Comparison of ENCODE assay signal across 15 cellular contexts in the genomic region with DNA sequence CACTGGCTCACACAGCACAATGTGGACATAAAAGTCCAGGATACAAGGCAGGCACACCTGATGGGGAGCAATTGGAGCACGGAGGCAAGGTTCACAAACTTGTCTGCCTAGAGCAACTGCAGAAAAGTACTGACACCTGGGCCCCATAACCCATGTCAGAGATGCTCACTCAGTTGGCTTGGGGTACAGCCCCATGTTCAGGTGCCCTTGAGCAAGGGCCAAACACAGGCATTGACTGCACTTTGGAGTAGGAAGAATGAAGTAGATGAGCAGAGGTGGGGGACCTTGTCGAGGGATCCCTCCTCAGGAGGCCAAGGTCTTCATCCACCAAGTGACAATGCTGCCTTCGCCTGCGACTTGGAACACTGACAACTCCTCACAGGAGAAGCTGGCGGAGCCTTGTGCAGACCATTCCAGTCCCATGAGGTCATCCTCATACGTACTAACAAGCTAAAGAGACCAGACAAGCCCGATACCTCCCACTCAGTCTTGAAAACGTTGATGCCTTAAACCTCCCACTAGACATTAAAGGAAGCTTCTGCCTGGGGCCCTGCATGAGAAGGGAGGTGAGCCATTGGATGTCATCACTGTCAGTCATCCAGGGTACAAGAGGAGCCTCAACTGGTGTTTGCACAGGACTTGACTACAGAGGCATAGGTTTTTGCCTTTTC. TPM values are rescaled to one million over a fixed set of nuclear protein-coding genes. Genes with fewer than 3 reads are reported as not detected.
A peak's percentile ranks its signal among the peaks of the same experiment; 100 is the strongest.
DNase-seq lines count a peak whose midpoint lies in the region; ATAC-seq, FAIRE-seq and TF ChIP-seq lines count a peak whose summit lies in the region.
"Had no signal": no experiment of that assay in that cellular context is flagged by ENCODE, and none has a peak within 500 bp of the region (broad histone marks: within the 10 kb centered on the region; RNA-seq: fewer than 3 reads in every experiment).

No MANE protein-coding gene starts in this region.

- no peak for TF ChIP-seq CTCF in HEK293 (tag by site-specific recombination; IDR thresholded peaks at IDR 0.05)
- TF ChIP-seq CTCF in GM12878 (IDR thresholded peaks at IDR 0.05 in 2 of 3, conservative IDR thresholded peaks at IDR 0.05 in 1 of 3; ENCODE audit: control insufficient read depth in 2 of 3, extremely low read depth in 1 of 3, insufficient read depth in 1 of 3, low read depth in 3 of 3, low read length in 3 of 3), result no peak
- TF ChIP-seq CTCF in osteocyte (IDR thresholded peaks at IDR 0.05), result no peak

- H3K36me3 Mint-ChIP-seq in osteocyte (ENCODE audit: unreplicated experiment), result no peaks in the 10 kb centered on the region

- RAD21 ChIA-PET in GM12878 (lab: Charles Lee; ENCODE audit: unreplicated experiment), result no interaction called here

- no peaks in the 10 kb centered on the region for H4K20me1 ChIP-seq in GM12878 (ENCODE audit: control insufficient read depth, insufficient read depth)

- no peak for TF ChIP-seq EP300 in GM12878 (IDR thresholded peaks at IDR 0.05; ENCODE audit: borderline replicate concordance in 1 of 2, control insufficient read depth in 1 of 2, low read depth in 2 of 2, low read length in 2 of 2)

- no TSS peak for BruUV-seq in GM12878 (replicated peaks; lab: Mats Ljungman, UMichigan)

- CTCF ChIA-PET in HEK293 (lab: Yijun Ruan, JAX) (interaction anchor here (0.6 to 0.7 kb wide), 3 partner anchors 201 to 612 kb away, joined by 3 read pairs; no protein-coding TSS in a partner anchor), GM12878 (lab: Yijun Ruan, JAX) (interaction anchor here (0.6 kb wide), 1 partner anchor 14 kb away, joined by 3 read pairs; no protein-coding TSS in a partner anchor)

- intact Hi-C loops in GM12878 (cut with micrococcal nuclease; ENCODE audit: unreplicated experiment), result no loop called here

- H3K4me2 ChIP-seq in GM12878 (ENCODE audit: control insufficient read depth, insufficient read depth), result no peak overlapping the region

- no peaks in the 10 kb centered on the region for H3K4me1 ChIP-seq in HEK293 (ENCODE audit: control insufficient read depth, insufficient read depth, low read length)
- no peaks in the 10 kb centered on the region for H3K4me1 ChIP-seq in GM12878 (ENCODE audit: control insufficient read depth, insufficient read depth, low read length)
- H3K4me1 ChIP-seq: psoas muscle, vagina had no signal

- H2AFZ ChIP-seq in GM12878 (ENCODE audit: control insufficient read depth, low read depth, low read length), result no peak overlapping the region

- DNase-seq in A172 (ENCODE audit: low spot score) (peak; percentile 77), GM12878 (ENCODE audit: low read depth, low spot score) (no peak), kidney tubule cell (ENCODE audit: low spot score) (peak; percentile 82), globus pallidus (ENCODE audit: low spot score) (no peak), SIG-M5 treated with dmso at 0.1 percent for 504 hours (lab: John Stamatoyannopoulos, UW; ENCODE audit: unreplicated experiment) (no peak), osteocyte (ENCODE audit: extremely low spot score, unreplicated experiment) (no peak), DMS79 (lab: John Stamatoyannopoulos, UW) (no peak)
- DNase-seq: activated T-cell treated with anti-CD3 and anti-CD28 coated beads, Interleukin-2, amount 50 U/mL, for 24 hours; psoas muscle had no signal

- no peaks in the 10 kb centered on the region for H3K9me3 Mint-ChIP-seq in osteocyte (ENCODE audit: unreplicated experiment)

- no peak overlapping the region for H3K9ac ChIP-seq in GM12878 (ENCODE audit: control insufficient read depth, insufficient read depth, low read length)

- 0 out of 4 replicates have a peak, but pooled peaks cover 2% of the 10 kb centered on the region in 2 experiments for H3K27me3 ChIP-seq in GM12878 (replicated peaks in 1 of 2; ENCODE audit: control insufficient read depth in 2 of 2, insufficient read depth in 2 of 2, low read length in 1 of 2)
- H3K27me3 ChIP-seq: vagina had no signal

- H3K4me3 Mint-ChIP-seq in osteocyte (ENCODE audit: unreplicated experiment), result no peak overlapping the region
- H3K4me3 Mint-ChIP-seq: activated T-cell treated with anti-CD3 and anti-CD28 coated beads, Interleukin-2, amount 50 U/mL, for 24 hours; central memory CD8-positive, alpha-beta T cell had no signal

- H3K4me3 ChIP-seq in HEK293 (ENCODE audit: low read depth, low read length) (no peak overlapping the region), GM12878 (no peak overlapping the region)
- H3K4me3 ChIP-seq: psoas muscle, vagina had no signal

- in situ Hi-C loops in GM12878 (cut with MboI), result no loop called here

- WGBS in GM12878 (ENCODE audit: insufficient coverage, insufficient replicate concordance, low lambda C conversion rate, missing lambda C conversion rate), result 35% methylated on average over 8 of the region's 8 CpGs

- no peak for FAIRE-seq in GM12878 (lab: Jason Lieb, UNC)
- FAIRE-seq: frontal cortex had no signal

- H3K27ac Mint-ChIP-seq in osteocyte (ENCODE audit: unreplicated experiment), result no peak overlapping the region
- H3K27ac Mint-ChIP-seq: activated T-cell treated with anti-CD3 and anti-CD28 coated beads, Interleukin-2, amount 50 U/mL, for 24 hours had no signal

- no peaks in the 10 kb centered on the region for H3K79me2 ChIP-seq in GM12878 (ENCODE audit: control insufficient read depth, insufficient read depth, low read length)

- no peaks in the 10 kb centered on the region for H3K9me3 ChIP-seq in HEK293 (ENCODE audit: control insufficient read depth, insufficient read depth, low read depth, low read length)
- H3K9me3 ChIP-seq in GM12878 (replicated peaks; ENCODE audit: control insufficient read depth, insufficient read depth, low read length), result no peaks in the 10 kb centered on the region
- H3K9me3 ChIP-seq: psoas muscle, vagina had no signal

- TF ChIP-seq RAD21 in GM12878 (IDR thresholded peaks at IDR 0.05; ENCODE audit: insufficient read depth, low read depth, low read length), result no peak

- peaks cover 8% of the 10 kb centered on the region for H3K27me3 Mint-ChIP-seq in osteocyte (ENCODE audit: unreplicated experiment)

- no peaks in the 10 kb centered on the region for H3K36me3 ChIP-seq in HEK293 (ENCODE audit: control insufficient read depth in 2 of 2, insufficient read depth in 1 of 2, low read length in 2 of 2)
- H3K36me3 ChIP-seq in GM12878 (ENCODE audit: control insufficient read depth in 2 of 2, insufficient read depth in 2 of 2, low read length in 1 of 2), result no peaks in the 10 kb centered on the region
- H3K36me3 ChIP-seq: vagina had no signal

- no peaks in the 10 kb centered on the region for H3K4me1 Mint-ChIP-seq in osteocyte (ENCODE audit: unreplicated experiment)
- H3K4me1 Mint-ChIP-seq: central memory CD8-positive, alpha-beta T cell had no signal

- ATAC-seq in GM12878, result no peak
- ATAC-seq: psoas muscle had no signal

- POLR2A ChIA-PET in HEK293 (lab: Yijun Ruan, JAX) (interaction anchor here (0.6 to 0.9 kb wide), 2 partner anchors 9 to 508 kb away, joined by 4 to 6 read pairs; no protein-coding TSS in a partner anchor), GM12878 (lab: Charles Lee) (no interaction called here)

- H3K27ac ChIP-seq in HEK293 (ENCODE audit: extremely low read depth, low read depth, low read length), result no peak overlapping the region
- no peak overlapping the region for H3K27ac ChIP-seq in GM12878 (ENCODE audit: control insufficient read depth, insufficient read depth)
- H3K27ac ChIP-seq: psoas muscle, vagina, VCaP had no signal

- SMC1A ChIA-PET in GM12878 (lab: Charles Lee; ENCODE audit: uncharacterized antibody, unreplicated experiment), result no interaction called here

- TF ChIP-seq POLR2A in GM12878 (IDR thresholded peaks at IDR 0.05; ENCODE audit: low read depth, low read length), result no peak

TF ChIP-seq in HEK293, 187 proteins besides CTCF, POLR2A, EP300 and RAD21 (continues in another document):
- TF ChIP-seq ZNF645 (tag by site-specific recombination; IDR thresholded peaks at IDR 0.05) (no peak), ZBTB21 (tag by site-specific recombination; IDR thresholded peaks at IDR 0.05) (peak; percentile 45; the same call in 1 of the 2 replicates)

TF ChIP-seq in GM12878, 131 proteins besides CTCF, POLR2A, EP300 and RAD21:
- TF ChIP-seq PKNOX1 (IDR thresholded peaks at IDR 0.05) (peak; percentile 26; the same call in 1 of the 2 replicates), NFXL1 (IDR thresholded peaks at IDR 0.05; ENCODE audit: borderline replicate concordance) (no peak), ZBED1 (IDR thresholded peaks at IDR 0.05; ENCODE audit: borderline replicate concordance) (no peak)
TF ChIP-seq in GM12878: peak in this region for 1.

RNA-seq across cellular contexts. Expression of gene C14orf180, which starts 42.5 kb away (rescaled TPM):
- not detected in 2 replicates for total RNA-seq in A172 (2014; rRNA removed; shearing (Covaris generic))
- not detected in 2 replicates for total RNA-seq in GM12878 (2013; cell fraction: nucleolus; rRNA removed)
- total RNA-seq in GM12878 (2014; rRNA removed), result not detected in 2 replicates
- not detected in 2 replicates for total RNA-seq in GM12878 (2014; rRNA removed; fragmentation: Illumina TruSeq; extraction: Trizol)
- not detected in 2 replicates for total RNA-seq in GM12878 (2021)
- polyA plus RNA-seq in GM12878 (2011; ENCODE audit: low read depth), result not detected
- not detected in 2 replicates for polyA plus RNA-seq in GM12878 (2011; rRNA removed)
- polyA plus RNA-seq in GM12878 (2011; cell fraction: cytosol; rRNA removed), result not detected in 2 replicates
- polyA plus RNA-seq in GM12878 (2011; cell fraction: nucleus; rRNA removed), result not detected in 2 replicates
- polyA plus RNA-seq in GM12878 (2012), result not detected in 2 replicates
- polyA plus RNA-seq in GM12878 (2014; fragmentation: Illumina TruSeq; extraction: Trizol), result not detected in 2 replicates
- polyA plus RNA-seq in GM12878 (2014; fragmentation: Nextera tagmentation; extraction: Ambion mirVana), result not detected
- polyA plus RNA-seq in GM12878 (2014; rRNA removed), result not detected in 2 replicates
- not detected for polyA plus RNA-seq in GM12878 (2016; fragmentation: Nextera tagmentation; extraction: Ambion mirVana)
- not detected in 2 replicates for polyA minus RNA-seq in GM12878 (2011; rRNA and poly(A)+ RNA removed)
- not detected in 2 replicates for polyA minus RNA-seq in GM12878 (2011; cell fraction: cytosol; rRNA and poly(A)+ RNA removed)
- not detected in 2 replicates for polyA minus RNA-seq in GM12878 (2011; cell fraction: nucleus; rRNA and poly(A)+ RNA removed)
- not detected in 2 replicates for total RNA-seq in osteocyte
- total RNA-seq: frontal cortex, lung microvascular endothelial cell had no signal

Comparison
In these comparisons a context has a peak if more than half of its experiments do, and no peak if none do; other contexts are left out.
1. DNase-seq: peak in A172 (single experiment) and kidney tubule cell (single experiment); none in GM12878 (single experiment), globus pallidus (single experiment), SIG-M5 treated with dmso at 0.1 percent for 504 hours (single experiment), osteocyte (single experiment) and DMS79 (single experiment).